8 cellular contexts compared by ENCODE assay signal in genomic region chr17:4967539-4968165, GRCh38. TPM values are rescaled to one million over a fixed set of nuclear protein-coding genes. Genes with fewer than 3 reads are reported as not detected.
DNase-seq lines count a peak whose midpoint lies in the region; ATAC-seq, FAIRE-seq and TF ChIP-seq lines count a peak whose summit lies in the region.

A gene with protein sequence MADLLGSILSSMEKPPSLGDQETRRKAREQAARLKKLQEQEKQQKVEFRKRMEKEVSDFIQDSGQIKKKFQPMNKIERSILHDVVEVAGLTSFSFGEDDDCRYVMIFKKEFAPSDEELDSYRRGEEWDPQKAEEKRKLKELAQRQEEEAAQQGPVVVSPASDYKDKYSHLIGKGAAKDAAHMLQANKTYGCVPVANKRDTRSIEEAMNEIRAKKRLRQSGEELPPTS (minus strand): TSS chr17:4967817. CDS start chr17:4967804, 13 bp downstream.

- 0 out of 2 replicates have a peak within 1 kb of the TSS, but pooled peaks have one; percentile 38 for H3K27ac ChIP-seq in KMS-11
- peak within 1 kb of the TSS; percentile 83 to 99 (median 98) for H3K27ac ChIP-seq in esophagus squamous epithelium

- peak; percentile 96 for DNase-seq in DMS79 treated with DMSO at 0.1 percent for 48 hours (lab: John Stamatoyannopoulos, UW)
- peak; percentile 87 for DNase-seq in RCC 7860 (ENCODE audit: low spot score)
- DNase-seq in activated T-cell treated with anti-CD3 and anti-CD28 coated beads, Interleukin-2, amount 50 U/mL, for 72 hours = peak; percentile 93 to 95
- DNase-seq in esophagus squamous epithelium (lab: John Stamatoyannopoulos, UW) = peak; percentile 88
- DNase-seq in naive B cell = peak; percentile 97
- DNase-seq in stimulated activated effector memory CD8-positive, alpha-beta T cell treated with anti-CD3 and anti-CD28 coated beads, Interleukin-12 subunit alpha, Interleukin-12 subunit beta, amount 100 ng/mL, for 72 hours (ENCODE audit: low spot score in 2 of 2) = peak; percentile 94 to 99

- H3K4me1 Mint-ChIP-seq in activated T-cell treated with anti-CD3 and anti-CD28 coated beads, Interleukin-2, amount 50 U/mL, for 72 hours (ENCODE audit: low read depth) = peaks cover 51% of the 10 kb centered on the region
- peaks cover 14 to 26% (median 18%) of the 10 kb centered on the region in 3 donors for H3K4me1 Mint-ChIP-seq in naive B cell
- H3K4me1 Mint-ChIP-seq in stimulated activated effector memory CD8-positive, alpha-beta T cell treated with anti-CD3 and anti-CD28 coated beads, Interleukin-12 subunit alpha, Interleukin-12 subunit beta, amount 100 ng/mL, for 72 hours = peaks cover 16% of the 10 kb centered on the region

- H3K4me3 ChIP-seq in KMS-11 (IDR thresholded peaks at IDR 0.05; ENCODE audit: insufficient read depth, low read depth, low read length) (no peak within 1 kb of the TSS), esophagus squamous epithelium (peak within 1 kb of the TSS; percentile 37 to 84 (median 71))

- intact Hi-C loops in esophagus squamous epithelium (cut with DNase I) = no loop called here

- TF ChIP-seq CTCF in KMS-11 (conservative IDR thresholded peaks at IDR 0.05; ENCODE audit: low read depth, low read length) (no peak), esophagus squamous epithelium (IDR thresholded peaks at IDR 0.05) (no peak)

- H3K9me3 Mint-ChIP-seq in activated T-cell treated with anti-CD3 and anti-CD28 coated beads, Interleukin-2, amount 50 U/mL, for 72 hours = peaks cover 0 to 1% of the 10 kb centered on the region in 2 donors
- H3K9me3 Mint-ChIP-seq in naive B cell = no peaks in the 10 kb centered on the region
- H3K9me3 Mint-ChIP-seq in stimulated activated effector memory CD8-positive, alpha-beta T cell treated with anti-CD3 and anti-CD28 coated beads, Interleukin-12 subunit alpha, Interleukin-12 subunit beta, amount 100 ng/mL, for 72 hours = no peaks in the 10 kb centered on the region

- ATAC-seq in GM21786 (IDR thresholded peaks at IDR 0.05; ENCODE audit: unreplicated experiment) (peak; percentile 56), naive B cell (ENCODE audit: low read depth in 2 of 2) (peak; percentile 59 to 63)
- peak; percentile 67 to 69 for ATAC-seq in activated T-cell treated with anti-CD3 and anti-CD28 coated beads, Interleukin-2, amount 50 U/mL, for 72 hours (replicated peaks in 1 of 2)
- peak; percentile 76 for ATAC-seq in stimulated activated effector memory CD8-positive, alpha-beta T cell treated with anti-CD3 and anti-CD28 coated beads, Interleukin-12 subunit alpha, Interleukin-12 subunit beta, amount 100 ng/mL, for 72 hours

- H3K4me2 ChIP-seq in KMS-11 = peak within 1 kb of the TSS; percentile 42; the same call in 1 of the 2 replicates

- peak within 1 kb of the TSS; percentile 74 for H3K27ac Mint-ChIP-seq in activated T-cell treated with anti-CD3 and anti-CD28 coated beads, Interleukin-2, amount 50 U/mL, for 72 hours
- peak within 1 kb of the TSS in 3 of 6 donors; percentile 22 to 93 (median 78) for H3K27ac Mint-ChIP-seq in naive B cell
- H3K27ac Mint-ChIP-seq in stimulated activated effector memory CD8-positive, alpha-beta T cell treated with anti-CD3 and anti-CD28 coated beads, Interleukin-12 subunit alpha, Interleukin-12 subunit beta, amount 100 ng/mL, for 72 hours = no peak within 1 kb of the TSS

- no peaks in the 10 kb centered on the region for H3K79me2 ChIP-seq in KMS-11 (ENCODE audit: insufficient read depth, low read depth)

- H3K9ac ChIP-seq in KMS-11 = peak within 1 kb of the TSS; percentile 42; the same call in 1 of the 2 replicates

- no peaks in the 10 kb centered on the region for H3K9me3 ChIP-seq in esophagus squamous epithelium

- no peak within 1 kb of the TSS for H3K4me3 Mint-ChIP-seq in activated T-cell treated with anti-CD3 and anti-CD28 coated beads, Interleukin-2, amount 50 U/mL, for 72 hours
- H3K4me3 Mint-ChIP-seq in naive B cell = no peak within 1 kb of the TSS
- H3K4me3 Mint-ChIP-seq in stimulated activated effector memory CD8-positive, alpha-beta T cell treated with anti-CD3 and anti-CD28 coated beads, Interleukin-12 subunit alpha, Interleukin-12 subunit beta, amount 100 ng/mL, for 72 hours = no peak within 1 kb of the TSS

- H3K27me3 Mint-ChIP-seq in activated T-cell treated with anti-CD3 and anti-CD28 coated beads, Interleukin-2, amount 50 U/mL, for 72 hours (ENCODE audit: low read depth) = no peaks in the 10 kb centered on the region
- H3K27me3 Mint-ChIP-seq in naive B cell = no peaks in the 10 kb centered on the region

- H3K27me3 ChIP-seq in KMS-11 (ENCODE audit: insufficient read depth, low read depth) = no peaks in the 10 kb centered on the region
- H3K27me3 ChIP-seq in esophagus squamous epithelium = no peaks in the 10 kb centered on the region

- peak in 3 of 4 donors; percentile 9 to 83 (median 44) for TF ChIP-seq POLR2A in esophagus squamous epithelium (IDR thresholded peaks at IDR 0.05)

- peak within 1 kb of the TSS; percentile 26; the same call in 1 of the 2 replicates for H2AFZ ChIP-seq in KMS-11 (ENCODE audit: low read depth)

- H3K4me1 ChIP-seq in KMS-11 (ENCODE audit: low read depth, poor library complexity, severe bottlenecking) (no peaks in the 10 kb centered on the region), esophagus squamous epithelium (peaks cover 21 to 41% (median 25%) of the 10 kb centered on the region in 3 donors)

- H3K36me3 Mint-ChIP-seq in activated T-cell treated with anti-CD3 and anti-CD28 coated beads, Interleukin-2, amount 50 U/mL, for 72 hours (ENCODE audit: insufficient read depth in 2 of 2) = peaks cover 21 to 37% of the 10 kb centered on the region in 2 donors
- no peaks in the 10 kb centered on the region for H3K36me3 Mint-ChIP-seq in naive B cell
- H3K36me3 Mint-ChIP-seq in stimulated activated effector memory CD8-positive, alpha-beta T cell treated with anti-CD3 and anti-CD28 coated beads, Interleukin-12 subunit alpha, Interleukin-12 subunit beta, amount 100 ng/mL, for 72 hours = peaks cover 8% of the 10 kb centered on the region

- H4K20me1 ChIP-seq in KMS-11 (ENCODE audit: insufficient read depth) = no peaks in the 10 kb centered on the region

- 0 to 4% methylated on average over 7 to 14 of the region's 43 CpGs for WGBS in esophagus squamous epithelium, 2 donors

- H3K36me3 ChIP-seq in KMS-11 (ENCODE audit: insufficient read depth) = no peaks in the 10 kb centered on the region
- H3K36me3 ChIP-seq in esophagus squamous epithelium = peaks cover 5 to 37% (median 9%) of the 10 kb centered on the region in 3 donors

- FAIRE-seq in RCC 7860 (lab: Jason Lieb, UNC) = peak; percentile 57

RNA-seq across cellular contexts. Expression of the gene that starts here (rescaled TPM):
- 100 to 1,000 TPM; 140 to 158 TPM for total RNA-seq in activated T-cell treated with anti-CD3 and anti-CD28 coated beads, Interleukin-2, amount 50 U/mL, for 72 hours
- 10 to 100 TPM; 34.5 to 48.8 (median 39.5) TPM for total RNA-seq in esophagus squamous epithelium
- polyA plus RNA-seq in naive B cell (ENCODE audit: low read depth in 6 of 6) = 100 to 1,000 TPM in 3 of 6 donors, 10 to 100 TPM in 3; 92.4 to 171 (median 104) TPM
